10 cellular contexts compared by ENCODE assay signal in the genomic region with DNA sequence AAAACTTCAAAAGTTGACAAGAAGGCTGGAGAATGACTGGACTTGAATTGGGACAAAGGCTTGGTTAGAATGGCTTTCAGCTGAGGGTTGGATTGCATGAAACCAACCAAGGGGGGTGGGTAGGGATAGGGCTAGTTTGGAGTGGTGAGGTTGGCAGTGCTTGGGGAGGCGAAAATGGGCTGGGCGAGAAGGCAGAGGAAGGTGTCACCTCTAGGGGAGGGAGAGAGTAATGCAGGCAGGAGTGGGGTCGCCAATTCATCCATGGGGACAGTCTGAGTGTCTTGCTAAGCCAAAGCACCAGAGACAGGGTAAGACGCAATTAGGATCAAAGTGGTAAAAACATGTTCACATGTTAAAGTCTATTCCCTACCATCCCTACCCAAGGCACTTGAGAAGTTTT. TPM values are rescaled to one million over a fixed set of nuclear protein-coding genes. Genes with fewer than 3 reads are reported as not detected.
DNase-seq lines count a peak whose midpoint lies in the region; ATAC-seq and TF ChIP-seq lines count a peak whose summit lies in the region.
"Had no signal": no experiment of that assay in that cellular context is flagged by ENCODE, and none has a peak within 500 bp of the region (broad histone marks: within the 10 kb centered on the region; RNA-seq: fewer than 3 reads in every experiment).

No MANE protein-coding gene starts in this region.

- no peaks in the 10 kb centered on the region for H3K36me3 ChIP-seq in Caco-2 (ENCODE audit: control insufficient read depth, insufficient read depth, low read length)

- H3K4me3 ChIP-seq in Jurkat, Clone E6-1 (ENCODE audit: low read length), result no peak overlapping the region
- H3K4me3 ChIP-seq in choroid plexus epithelial cell (ENCODE audit: low read depth, low read length), result no peak overlapping the region
- no peak overlapping the region for H3K4me3 ChIP-seq in Caco-2 (ENCODE audit: low read depth, low read length)

- H3K9me3 ChIP-seq in Caco-2, result no peaks in the 10 kb centered on the region

- no peak overlapping the region for H3K27ac Mint-ChIP-seq in osteocyte (ENCODE audit: unreplicated experiment)
- H3K27ac Mint-ChIP-seq in Caco-2 (ENCODE audit: unreplicated experiment), result no peak overlapping the region

- no peak overlapping the region for H3K4me3 Mint-ChIP-seq in activated T-cell treated with anti-CD3 and anti-CD28 coated beads, Interleukin-2, amount 50 U/mL, for 4 hours
- H3K4me3 Mint-ChIP-seq in osteocyte (ENCODE audit: unreplicated experiment) (no peak overlapping the region), Caco-2 (ENCODE audit: unreplicated experiment) (no peak overlapping the region)

- H3K4me1 Mint-ChIP-seq in activated T-cell treated with anti-CD3 and anti-CD28 coated beads, Interleukin-2, amount 50 U/mL, for 4 hours (ENCODE audit: low read depth), result peaks cover 12% of the 10 kb centered on the region
- H3K4me1 Mint-ChIP-seq in osteocyte (ENCODE audit: unreplicated experiment), result peaks cover 6% of the 10 kb centered on the region
- H3K4me1 Mint-ChIP-seq in Caco-2 (ENCODE audit: low read depth, unreplicated experiment), result no peaks in the 10 kb centered on the region

- H3K4me1 ChIP-seq in Caco-2, result no peaks in the 10 kb centered on the region

- no TSS peak for BruUV-seq in Caco-2 (replicated peaks; lab: Mats Ljungman, UMichigan)

- intact Hi-C loops in Caco-2 (cut with micrococcal nuclease; ENCODE audit: unreplicated experiment), result no loop called here

- DNase-seq in activated T-cell treated with anti-CD3 and anti-CD28 coated beads, Interleukin-2, amount 50 U/mL, for 4 hours, result no peak
- no peak for DNase-seq in activated T-cell treated with anti-CD3 and anti-CD28 coated beads for 4 hours
- DNase-seq in Jurkat, Clone E6-1 (ENCODE audit: low read depth, low spot score), result peak; percentile 9
- no peak for DNase-seq in choroid plexus epithelial cell (ENCODE audit: low read depth)
- DNase-seq in osteocyte (ENCODE audit: extremely low spot score, unreplicated experiment), result no peak
- DNase-seq in HuH-7 (ENCODE audit: low spot score), result no peak
- no peak for DNase-seq in Caco-2
- DNase-seq: NCI-H774 had no signal

- H3K27me3 Mint-ChIP-seq in activated T-cell treated with anti-CD3 and anti-CD28 coated beads, Interleukin-2, amount 50 U/mL, for 4 hours (ENCODE audit: low read depth), result peaks cover 80% of the 10 kb centered on the region
- H3K27me3 Mint-ChIP-seq in osteocyte (ENCODE audit: unreplicated experiment) (peaks cover 37% of the 10 kb centered on the region), Caco-2 (ENCODE audit: insufficient read depth, unreplicated experiment) (peaks cover 7% of the 10 kb centered on the region)

- POLR2A ChIA-PET in Caco-2 (lab: Charles Lee), result no interaction called here

- CTCF ChIA-PET in Caco-2 (lab: Charles Lee), result no interaction called here

- H3K9me3 Mint-ChIP-seq in activated T-cell treated with anti-CD3 and anti-CD28 coated beads, Interleukin-2, amount 50 U/mL, for 4 hours, result no peaks in the 10 kb centered on the region
- H3K9me3 Mint-ChIP-seq in osteocyte (ENCODE audit: unreplicated experiment) (no peaks in the 10 kb centered on the region), Caco-2 (ENCODE audit: unreplicated experiment) (no peaks in the 10 kb centered on the region)

- no peaks in the 10 kb centered on the region for H3K27me3 ChIP-seq in Caco-2 (replicated peaks; ENCODE audit: control insufficient read depth, insufficient read depth, low read length)

- TF ChIP-seq CTCF in choroid plexus epithelial cell (conservative IDR thresholded peaks at IDR 0.05; ENCODE audit: low read depth, low read length) (peak; percentile 33), osteocyte (IDR thresholded peaks at IDR 0.05) (peak; percentile 17), Caco-2 (IDR thresholded peaks at IDR 0.05; ENCODE audit: insufficient read depth in 1 of 2, low read depth in 1 of 2, low read length in 1 of 2, severe bottlenecking in 1 of 2, unreplicated experiment in 1 of 2) (no peak)

- no peaks in the 10 kb centered on the region for H3K36me3 Mint-ChIP-seq in activated T-cell treated with anti-CD3 and anti-CD28 coated beads, Interleukin-2, amount 50 U/mL, for 4 hours (ENCODE audit: insufficient read depth)
- H3K36me3 Mint-ChIP-seq in osteocyte (ENCODE audit: unreplicated experiment) (no peaks in the 10 kb centered on the region), Caco-2 (ENCODE audit: insufficient read depth, unreplicated experiment) (peaks cover 5% of the 10 kb centered on the region)

- peak; percentile 51 to 58 for ATAC-seq in activated T-cell treated with anti-CD3 and anti-CD28 coated beads, Interleukin-2, amount 50 U/mL, for 4 hours
- ATAC-seq in esophagus mucosa, result no peak

RNA-seq across cellular contexts. Expression of a gene that starts 6.2 kb away (rescaled TPM):
- total RNA-seq in activated T-cell treated with anti-CD3 and anti-CD28 coated beads, Interleukin-2, amount 50 U/mL, for 4 hours, result not detected
- not detected for polyA plus RNA-seq in Jurkat, Clone E6-1 (2012; ENCODE audit: insufficient read depth, insufficient read length)
- 0.03 and 0.05 TPM in 2 replicates for total RNA-seq in osteocyte
- total RNA-seq in Caco-2 (2022), result 1.9 and 2.8 TPM in 2 replicates
- 0.04 TPM for total RNA-seq in esophagus mucosa

RNA-seq across cellular contexts. Expression of a gene that starts 6.4 kb away (rescaled TPM):
- under 1 TPM in 1 of 3 donors, not detected in 2; 0.08 TPM for total RNA-seq in activated T-cell treated with anti-CD3 and anti-CD28 coated beads, Interleukin-2, amount 50 U/mL, for 4 hours
- 2.1 TPM for polyA plus RNA-seq in Jurkat, Clone E6-1 (2012; ENCODE audit: insufficient read depth, insufficient read length)
- total RNA-seq in osteocyte (12.3 and 12.7 TPM in 2 replicates), Caco-2 (2022) (4.1 and 5.1 TPM in 2 replicates), esophagus mucosa (1.6 TPM)
- total RNA-seq: mononuclear cell had no signal

RNA-seq across cellular contexts. Expression of a gene that starts 23.1 kb away (rescaled TPM):
- total RNA-seq in activated T-cell treated with anti-CD3 and anti-CD28 coated beads, Interleukin-2, amount 50 U/mL, for 4 hours, result 10 to 100 TPM; 27.3 to 34.9 (median 34.3) TPM
- polyA plus RNA-seq in Jurkat, Clone E6-1 (2012; ENCODE audit: insufficient read depth, insufficient read length), result 38.8 TPM
- total RNA-seq in osteocyte (11.8 and 13.4 TPM in 2 replicates), Caco-2 (2022) (13.6 and 15.2 TPM in 2 replicates), esophagus mucosa (8.5 TPM)

RNA-seq across cellular contexts. Expression of a gene that starts 24.1 kb away (rescaled TPM):
- total RNA-seq in activated T-cell treated with anti-CD3 and anti-CD28 coated beads, Interleukin-2, amount 50 U/mL, for 4 hours, result 100 to 1,000 TPM in 1 of 3 donors, 10 to 100 TPM in 2; 93.0 to 106 (median 98.9) TPM
- 31.3 TPM for polyA plus RNA-seq in Jurkat, Clone E6-1 (2012; ENCODE audit: insufficient read depth, insufficient read length)
- total RNA-seq in osteocyte (98.7 and 99.5 TPM in 2 replicates), Caco-2 (2022) (9.2 and 11.1 TPM in 2 replicates), esophagus mucosa (74.1 TPM)

Comparison
In these comparisons a context has a peak if more than half of its experiments do, and no peak if none do; other contexts are left out.
1. CTCF ChIP-seq: peak in choroid plexus epithelial cell (single experiment) and osteocyte (single experiment); none in Caco-2 (0 of 2).